In genomic region chr12:108560752-108561719, GRCh38 we compare ENCODE assay signal across 8 cellular contexts. TPM values are rescaled to one million over a fixed set of nuclear protein-coding genes. Genes with fewer than 3 reads are reported as not detected.
DNase-seq lines count a peak whose midpoint lies in the region; ATAC-seq and TF ChIP-seq lines count a peak whose summit lies in the region.

Gene SART3, minus strand, starts transcription at chr12:108561173. Its CDS starts 19 bp downstream, at chr12:108561154.

- peaks cover 5% of the 10 kb centered on the region; the same call in 1 of the 2 replicates for H4K20me1 ChIP-seq in OCI-LY7 (ENCODE audit: insufficient read depth, low read length)

- peak within 1 kb of the TSS; percentile 79 for H3K4me3 ChIP-seq in OCI-LY7 (ENCODE audit: low read depth, low read length, poor library complexity, severe bottlenecking)

- no peaks in the 10 kb centered on the region for H3K9me3 ChIP-seq in OCI-LY7 (ENCODE audit: low read length)

- TF ChIP-seq CTCF in Calu3 (IDR thresholded peaks at IDR 0.05; ENCODE audit: unreplicated experiment) (no peak), OCI-LY7 (conservative IDR thresholded peaks at IDR 0.05; ENCODE audit: low read length) (no peak)

- H3K9me3 Mint-ChIP-seq in Calu3 (ENCODE audit: low read depth, unreplicated experiment), result no peaks in the 10 kb centered on the region

- peaks cover 51% of the 10 kb centered on the region for H3K36me3 ChIP-seq in OCI-LY7 (ENCODE audit: insufficient read depth, low read length)

- H3K79me2 ChIP-seq in OCI-LY7 (ENCODE audit: insufficient read depth, low read depth, low read length), result peaks cover 82% of the 10 kb centered on the region

- H3K4me2 ChIP-seq in OCI-LY7 (ENCODE audit: low read length), result peak within 1 kb of the TSS; percentile 85

- peak within 1 kb of the TSS; percentile 98 for H3K27ac Mint-ChIP-seq in Calu3 (ENCODE audit: unreplicated experiment)

- intact Hi-C loops in Calu3 (cut with micrococcal nuclease; ENCODE audit: unreplicated experiment) (loop anchor here (5.0 to 10.0 kb wide), 4 partner anchors 161 to 531 kb away; partner anchors contain the start of gene ALKBH2), OCI-LY7 (cut with micrococcal nuclease; ENCODE audit: unreplicated experiment) (loop anchor here (1.0 to 5.0 kb wide), 4 partner anchors 20 to 501 kb away; partner anchors contain the start of genes FICD and SSH1)

- H3K27ac ChIP-seq in OCI-LY7 (ENCODE audit: low read depth, low read length, poor library complexity, severe bottlenecking), result peak within 1 kb of the TSS; percentile 82

- H3K4me3 Mint-ChIP-seq in Calu3 (ENCODE audit: low read depth, unreplicated experiment), result peak within 1 kb of the TSS; percentile 92

- CTCF ChIA-PET in Calu3 (lab: Charles Lee), result interaction anchor here (0.6 kb wide), 1 partner anchor 487 kb away, joined by 5 read pairs; no protein-coding TSS in a partner anchor
- CTCF ChIA-PET in OCI-LY7 (lab: Charles Lee; ENCODE audit: unreplicated experiment), result interaction anchor here (0.5 kb wide), 1 partner anchor 21 kb away, joined by 4 read pairs; no protein-coding TSS in a partner anchor

- peak; percentile 80 for DNase-seq in Calu3
- peak; percentile 80 for DNase-seq in HuH-7 (ENCODE audit: low spot score)
- peak; percentile 94 for DNase-seq in OCI-LY7 (ENCODE audit: low spot score)
- DNase-seq in activated T-cell treated with anti-CD3 and anti-CD28 coated beads for 1 hour (ENCODE audit: low read depth), result peak; percentile 71
- peak; percentile 92 for DNase-seq in epidermal melanocyte (ENCODE audit: insufficient read length, low spot score)
- DNase-seq in midbrain (lab: John Stamatoyannopoulos, UW), result peak; percentile 91
- peak; percentile 62 to 66 for DNase-seq in stimulated activated CD8-positive, alpha-beta memory T cell treated with anti-CD3 and anti-CD28 coated beads, Interleukin-15, amount 100 ng/mL, for 48 hours (ENCODE audit: low read depth in 2 of 2)

- BruUV-seq in Calu3 (replicated peaks; lab: Mats Ljungman, UMichigan) (no TSS peak), OCI-LY7 (replicated peaks; lab: Mats Ljungman, UMichigan) (no TSS peak)

- peaks cover 69% of the 10 kb centered on the region for H3K36me3 Mint-ChIP-seq in Calu3 (ENCODE audit: insufficient read depth, unreplicated experiment)

- H2AFZ ChIP-seq in OCI-LY7 (ENCODE audit: low read length), result peak within 1 kb of the TSS; percentile 59

- no peaks in the 10 kb centered on the region for H3K9me2 ChIP-seq in OCI-LY7 (ENCODE audit: insufficient read depth, low read length)

- no peaks in the 10 kb centered on the region for H3K27me3 Mint-ChIP-seq in Calu3 (ENCODE audit: unreplicated experiment)

- H3K4me1 Mint-ChIP-seq in Calu3 (ENCODE audit: low read depth, unreplicated experiment), result peaks cover 13% of the 10 kb centered on the region

- POLR2A ChIA-PET in OCI-LY7 (lab: Charles Lee), result interaction anchor here (0.5 to 15.0 kb wide), 10 partner anchors 8 to 536 kb away, joined by 3 to 309 read pairs (median 4); partner anchors contain the start of genes SELPLG and UNG

- peaks cover 59% of the 10 kb centered on the region for H3K4me1 ChIP-seq in OCI-LY7 (ENCODE audit: insufficient read depth, low read length, poor library complexity, severe bottlenecking)

- ATAC-seq in GM21423 (IDR thresholded peaks at IDR 0.05; ENCODE audit: unreplicated experiment), result peak; percentile 38

RNA-seq across cellular contexts. Expression of gene SART3, which starts in this region (rescaled TPM):
- total RNA-seq in Calu3 (2022) (91.7 and 98.7 TPM in 2 replicates), OCI-LY7 (2022) (130 and 143 TPM in 2 replicates)
- 211 and 238 TPM in 2 replicates for total RNA-seq in OCI-LY7 (2014; rRNA removed; shearing (Covaris generic))

Comparison
In these comparisons a context has a peak if more than half of its experiments do, and no peak if none do; other contexts are left out.
1. Peak in every context shown above with its lines: DNase-seq, ATAC-seq, H3K4me3 ChIP-seq and H3K27ac ChIP-seq.